In genomic region chr5:141834331-141834730, GRCh38 we compare ENCODE assay signal across 19 cellular contexts. TPM values are rescaled to one million over a fixed set of nuclear protein-coding genes. Genes with fewer than 3 reads are reported as not detected.
"Had no signal": no experiment of that assay in that cellular context is flagged by ENCODE, and none has a peak within 500 bp of the region (broad histone marks: within the 10 kb centered on the region; RNA-seq: fewer than 3 reads in every experiment).

No MANE protein-coding gene starts in this region.

- H3K9me3 ChIP-seq: body of pancreas, esophagus squamous epithelium, neutrophil, transverse colon had no signal

- H3K27me3 ChIP-seq: body of pancreas, foreskin keratinocyte had no signal

- DNase-seq: activated B cell treated with CpG ODN at 0.5 μM for 24 hours; activated CD4-positive, alpha-beta T cell treated with anti-CD3 and anti-CD28 coated beads for 48 hours; activated CD8-positive, alpha-beta memory T cell treated with anti-CD3 and anti-CD28 coated beads, Interleukin-2, amount 50 U/mL, for 4 hours; activated CD8-positive, alpha-beta T cell treated with anti-CD3 and anti-CD28 coated beads for 36 hours; activated effector memory CD4-positive, alpha-beta T cell treated with anti-CD3 and anti-CD28 coated beads, Interleukin-2, amount 50 U/mL, for 16 hours; activated T-cell treated with anti-CD3 and anti-CD28 coated beads, Interleukin-2, amount 50 U/mL, for 48 hours; body of pancreas; cortex of kidney; effector CD4-positive, alpha-beta T cell; esophagus squamous epithelium; foreskin keratinocyte; glutamatergic neuron; left cardiac atrium; naive B cell; stimulated activated CD4-positive, alpha-beta T cell treated with anti-CD3 and anti-CD28 coated beads, Interleukin-4, amount 100 ng/mL, for 1 hour; stimulated activated naive B cell treated with anti-CD40 and anti-IgM and Interleukin-4, amounts not matched to agents 10 μg/mL and 1 μg/mL and 100 μg/mL, for 72 hours; T-helper 17 cell; transverse colon had no signal

- H3K4me3 ChIP-seq: body of pancreas, esophagus squamous epithelium, transverse colon had no signal

- H3K36me3 ChIP-seq: esophagus squamous epithelium, neutrophil, transverse colon had no signal

- H3K27ac ChIP-seq: body of pancreas, foreskin keratinocyte, neutrophil, transverse colon had no signal

- H3K4me1 ChIP-seq: foreskin keratinocyte had no signal

RNA-seq across cellular contexts. Expression of gene PCDH1, which starts 43.9 kb away (rescaled TPM):
- total RNA-seq: activated B cell treated with CpG ODN at 0.5 μM for 24 hours had no signal
